ENCODE assay signal across 16 cellular contexts in genomic region chr7:5777932-5778331, GRCh38. TPM values are rescaled to one million over a fixed set of nuclear protein-coding genes. Genes with fewer than 3 reads are reported as not detected.
A peak's percentile ranks its signal among the peaks of the same experiment; 100 is the strongest.
DNase-seq lines count a peak whose midpoint lies in the region; ATAC-seq and TF ChIP-seq lines count a peak whose summit lies in the region.
"Had no signal": no experiment of that assay in that cellular context is flagged by ENCODE, and none has a peak within 500 bp of the region (broad histone marks: within the 10 kb centered on the region; RNA-seq: fewer than 3 reads in every experiment).

No MANE protein-coding gene starts in this region.

- POLR2A ChIA-PET in Panc1 (lab: Charles Lee): no interaction called here

- no peaks in the 10 kb centered on the region for H3K36me3 ChIP-seq in Panc1 (ENCODE audit: control insufficient read depth, insufficient read depth, low read length)

- TF ChIP-seq CTCF in Panc1 (IDR thresholded peaks at IDR 0.05) (no peak), chondrocyte (IDR thresholded peaks at IDR 0.05) (no peak)

- no peak overlapping the region for H3K4me3 Mint-ChIP-seq in activated naive CD4-positive, alpha-beta T cell treated with anti-CD3 and anti-CD28 coated beads, Interleukin-2, amount 10 ng/mL, durations not matched to agents 7 days and 5 days
- no peak overlapping the region for H3K4me3 Mint-ChIP-seq in chondrocyte (ENCODE audit: unreplicated experiment)
- H3K4me3 Mint-ChIP-seq in stimulated activated memory B cell treated with anti-CD40 and anti-IgM and Interleukin-4, amounts not matched to agents 10 μg/mL and 1 μg/mL and 100 μg/mL, for 72 hours: peak overlapping the region; percentile 1

- H3K9me3 Mint-ChIP-seq in activated naive CD4-positive, alpha-beta T cell treated with anti-CD3 and anti-CD28 coated beads, Interleukin-2, amount 10 ng/mL, durations not matched to agents 7 days and 5 days: no peaks in the 10 kb centered on the region
- H3K9me3 Mint-ChIP-seq in chondrocyte (ENCODE audit: low read depth): no peaks in the 10 kb centered on the region
- peaks cover 2% of the 10 kb centered on the region for H3K9me3 Mint-ChIP-seq in stimulated activated memory B cell treated with anti-CD40 and anti-IgM and Interleukin-4, amounts not matched to agents 10 μg/mL and 1 μg/mL and 100 μg/mL, for 72 hours

- peaks cover 4% of the 10 kb centered on the region for H3K27me3 Mint-ChIP-seq in activated naive CD4-positive, alpha-beta T cell treated with anti-CD3 and anti-CD28 coated beads, Interleukin-2, amount 10 ng/mL, durations not matched to agents 7 days and 5 days
- no peaks in the 10 kb centered on the region for H3K27me3 Mint-ChIP-seq in chondrocyte (ENCODE audit: low read depth)
- H3K27me3 Mint-ChIP-seq in stimulated activated memory B cell treated with anti-CD40 and anti-IgM and Interleukin-4, amounts not matched to agents 10 μg/mL and 1 μg/mL and 100 μg/mL, for 72 hours: no peaks in the 10 kb centered on the region

- in situ Hi-C loops in Panc1 (cut with HindIII; ENCODE audit: low pct_unique_long_range_greater_than_20kb, low sequenced_read_pairs): no loop called here

- intact Hi-C loops in Panc1 (cut with micrococcal nuclease; ENCODE audit: unreplicated experiment): no loop called here

- peaks cover 70% of the 10 kb centered on the region for H3K4me1 Mint-ChIP-seq in activated naive CD4-positive, alpha-beta T cell treated with anti-CD3 and anti-CD28 coated beads, Interleukin-2, amount 10 ng/mL, durations not matched to agents 7 days and 5 days
- peaks cover 63% of the 10 kb centered on the region for H3K4me1 Mint-ChIP-seq in chondrocyte (ENCODE audit: low read depth)
- peaks cover 65% of the 10 kb centered on the region for H3K4me1 Mint-ChIP-seq in stimulated activated memory B cell treated with anti-CD40 and anti-IgM and Interleukin-4, amounts not matched to agents 10 μg/mL and 1 μg/mL and 100 μg/mL, for 72 hours

- no peaks in the 10 kb centered on the region for H3K9me3 ChIP-seq in Panc1 (ENCODE audit: control insufficient read depth, insufficient read depth, low read depth, low read length)
- H3K9me3 ChIP-seq: body of pancreas, MG63, right lobe of liver had no signal

- CTCF ChIA-PET in activated naive CD4-positive, alpha-beta T cell treated with anti-CD3 and anti-CD28 coated beads, Interleukin-2, amount 10 ng/mL, durations not matched to agents 7 days and 5 days (lab: Charles Lee): no interaction called here
- CTCF ChIA-PET in Panc1 (lab: Charles Lee): no interaction called here

- no peaks in the 10 kb centered on the region for H3K27me3 ChIP-seq in Panc1 (ENCODE audit: control insufficient read depth, insufficient read depth, low read length)
- H3K27me3 ChIP-seq: body of pancreas, MG63, right lobe of liver had no signal

- DNase-seq in activated naive CD4-positive, alpha-beta T cell treated with anti-CD3 and anti-CD28 coated beads, Interleukin-2, amount 10 ng/mL, durations not matched to agents 7 days and 5 days: no peak
- DNase-seq in activated naive CD4-positive, alpha-beta T cell treated with Interleukin-2 at 50 U/mL for 16 hours: no peak
- DNase-seq in Panc1 (ENCODE audit: low read depth, low spot score) (no peak), chondrocyte (ENCODE audit: low spot score) (no peak), NCI-H2171 (lab: John Stamatoyannopoulos, UW) (no peak), medulla oblongata (ENCODE audit: extremely low spot score) (no peak)
- DNase-seq: body of pancreas, foreskin melanocyte, MG63, midbrain, NCI-H2081 treated with DMSO at 0.1 percent for 48 hours, NCI-H526, right lobe of liver, SHP77 treated with DMSO at 0.1 percent for 48 hours had no signal

- H3K36me3 Mint-ChIP-seq in activated naive CD4-positive, alpha-beta T cell treated with anti-CD3 and anti-CD28 coated beads, Interleukin-2, amount 10 ng/mL, durations not matched to agents 7 days and 5 days: peaks cover 21% of the 10 kb centered on the region
- H3K36me3 Mint-ChIP-seq in chondrocyte (ENCODE audit: low read depth): peaks cover 8% of the 10 kb centered on the region
- H3K36me3 Mint-ChIP-seq in stimulated activated memory B cell treated with anti-CD40 and anti-IgM and Interleukin-4, amounts not matched to agents 10 μg/mL and 1 μg/mL and 100 μg/mL, for 72 hours: peaks cover 27% of the 10 kb centered on the region

- no TSS peak for BruUV-seq in Panc1 (replicated peaks; lab: Mats Ljungman, UMichigan)

- H3K27ac ChIP-seq in Panc1 (ENCODE audit: low read length): peak overlapping the region; percentile 79
- H3K27ac ChIP-seq: body of pancreas, right lobe of liver had no signal

- H3K4me3 ChIP-seq in Panc1 (ENCODE audit: low read depth in 2 of 2, low read length in 2 of 2): no peak overlapping the region; a peak in 1 of 4 replicates
- H3K4me3 ChIP-seq: body of pancreas, MG63, right lobe of liver had no signal

- peaks cover 68% of the 10 kb centered on the region for H3K4me1 ChIP-seq in Panc1 (ENCODE audit: control insufficient read depth, insufficient read depth, low read length)

- H3K27ac Mint-ChIP-seq in activated naive CD4-positive, alpha-beta T cell treated with anti-CD3 and anti-CD28 coated beads, Interleukin-2, amount 10 ng/mL, durations not matched to agents 7 days and 5 days: peak overlapping the region; percentile 93
- H3K27ac Mint-ChIP-seq in chondrocyte (ENCODE audit: unreplicated experiment): peak overlapping the region; percentile 1
- no peak overlapping the region for H3K27ac Mint-ChIP-seq in stimulated activated memory B cell treated with anti-CD40 and anti-IgM and Interleukin-4, amounts not matched to agents 10 μg/mL and 1 μg/mL and 100 μg/mL, for 72 hours

- ATAC-seq in Panc1: no peak
- ATAC-seq in stimulated activated memory B cell treated with anti-CD40 and anti-IgM and Interleukin-4, amounts not matched to agents 10 μg/mL and 1 μg/mL and 100 μg/mL, for 72 hours: no peak
- no peak for ATAC-seq in GM19035 (IDR thresholded peaks at IDR 0.05; ENCODE audit: unreplicated experiment)
- ATAC-seq: body of pancreas, right lobe of liver had no signal

RNA-seq across cellular contexts. Expression of gene RNF216, which starts 3.5 kb away (rescaled TPM):
- total RNA-seq in Panc1 (2021; ENCODE audit: unreplicated experiment) (61.6 TPM), chondrocyte (45.4 to 46.9 TPM (median 46.5 TPM) in 3 replicates)
- 42.2 TPM for polyA plus RNA-seq in Panc1 (2012; ENCODE audit: insufficient read length)
